1 cellular context compared by ENCODE assay signal in genomic region chr3:170414202-170414663, GRCh38.
TF ChIP-seq lines count a peak whose summit lies in the region.

No MANE protein-coding gene starts in this region.

TF ChIP-seq in K562, 482 proteins besides CTCF, POLR2A, EP300 and RAD21 (continued from another document and continues in another):
- TF ChIP-seq NR2C2 (CRISPR knock-in tag; IDR thresholded peaks at IDR 0.05) (no peak), NR2C2 (tag; IDR thresholded peaks at IDR 0.05) (no peak), ARID2 (IDR thresholded peaks at IDR 0.05) (peak; percentile 89), ATF3 (IDR thresholded peaks at IDR 0.05) (peak; percentile 44), ATF3 (CRISPR knock-in tag; conservative IDR thresholded peaks at IDR 0.05) (no peak), CHD1 (IDR thresholded peaks at IDR 0.05; ENCODE audit: low read length) (no peak), ADNP (tag; IDR thresholded peaks at IDR 0.05) (0 out of 2 replicates have a peak, but pooled peaks have one; percentile 20), MNT (conservative IDR thresholded peaks at IDR 0.05) (0 out of 4 replicates have a peak, but pooled peaks of 1 of the 2 experiments have one; percentile 19), ZNF384 (IDR thresholded peaks at IDR 0.05; ENCODE audit: low read depth, low read length) (0 out of 2 replicates have a peak, but pooled peaks have one; percentile 38), CXXC5 (CRISPR knock-in tag; IDR thresholded peaks at IDR 0.05) (no peak), GABPA (tag; conservative IDR thresholded peaks at IDR 0.05; ENCODE audit: low read depth) (no peak), TFE3 (CRISPR knock-in tag; IDR thresholded peaks at IDR 0.05) (no peak), SMC3 (conservative IDR thresholded peaks at IDR 0.05; ENCODE audit: insufficient read depth, low read depth, low read length) (peak; percentile 93), ATF1 (CRISPR knock-in tag; IDR thresholded peaks at IDR 0.05) (no peak), ATF1 (tag; IDR thresholded peaks at IDR 0.05) (peak; percentile 26; the same call in 1 of the 2 replicates), KDM4B (IDR thresholded peaks at IDR 0.05; ENCODE audit: borderline replicate concordance in 2 of 2, low read depth in 1 of 2) (no peak), TCFL5 (CRISPR knock-in tag; conservative IDR thresholded peaks at IDR 0.05) (no peak), NFYB (IDR thresholded peaks at IDR 0.05; ENCODE audit: extremely low read depth, insufficient read length) (no peak), KDM1A (IDR thresholded peaks at IDR 0.05) (no peak), FOXM1 (IDR thresholded peaks at IDR 0.05; ENCODE audit: low read depth) (no peak), FOXM1 (CRISPR knock-in tag; IDR thresholded peaks at IDR 0.05; ENCODE audit: low read depth) (no peak), RFX1 (IDR thresholded peaks at IDR 0.05) (no peak), FOSL1 (tag; conservative IDR thresholded peaks at IDR 0.05) (peak; percentile 63), MYBL2 (IDR thresholded peaks at IDR 0.05; ENCODE audit: low read depth) (no peak), MYBL2 (CRISPR knock-in tag; IDR thresholded peaks at IDR 0.05; ENCODE audit: borderline replicate concordance) (no peak), SMAD3 (CRISPR knock-in tag; conservative IDR thresholded peaks at IDR 0.05) (no peak), CC2D1A (IDR thresholded peaks at IDR 0.05) (peak; percentile 74; the same call in 1 of the 2 replicates), CTBP1 (IDR thresholded peaks at IDR 0.05; ENCODE audit: borderline replicate concordance) (0 out of 2 replicates have a peak, but pooled peaks have one; percentile 12), ZNF3 (CRISPR knock-in tag; IDR thresholded peaks at IDR 0.05) (no peak), POLR3A (IDR thresholded peaks at IDR 0.05; ENCODE audit: borderline replicate concordance, extremely low read depth, insufficient read depth, insufficient read length) (no peak), GATA2 (CRISPR knock-in tag; IDR thresholded peaks at IDR 0.05) (no peak), ZKSCAN8 (CRISPR knock-in tag; IDR thresholded peaks at IDR 0.05) (no peak), NFIX (CRISPR knock-in tag; IDR thresholded peaks at IDR 0.05; ENCODE audit: low read depth) (no peak), HEY1 (CRISPR knock-in tag; IDR thresholded peaks at IDR 0.05; ENCODE audit: borderline replicate concordance) (no peak), POU5F1 (IDR thresholded peaks at IDR 0.05; ENCODE audit: borderline replicate concordance, low read depth, low read length, partially characterized antibody) (no peak), MAZ (CRISPR knock-in tag; conservative IDR thresholded peaks at IDR 0.05 in 1 of 2, IDR thresholded peaks at IDR 0.05 in 1 of 2) (peak in 1 of 2 experiments; percentile 59; a peak in 2 of 4 replicates), MCM7 (IDR thresholded peaks at IDR 0.05) (no peak)
- TF ChIP-seq, protein P1, sequence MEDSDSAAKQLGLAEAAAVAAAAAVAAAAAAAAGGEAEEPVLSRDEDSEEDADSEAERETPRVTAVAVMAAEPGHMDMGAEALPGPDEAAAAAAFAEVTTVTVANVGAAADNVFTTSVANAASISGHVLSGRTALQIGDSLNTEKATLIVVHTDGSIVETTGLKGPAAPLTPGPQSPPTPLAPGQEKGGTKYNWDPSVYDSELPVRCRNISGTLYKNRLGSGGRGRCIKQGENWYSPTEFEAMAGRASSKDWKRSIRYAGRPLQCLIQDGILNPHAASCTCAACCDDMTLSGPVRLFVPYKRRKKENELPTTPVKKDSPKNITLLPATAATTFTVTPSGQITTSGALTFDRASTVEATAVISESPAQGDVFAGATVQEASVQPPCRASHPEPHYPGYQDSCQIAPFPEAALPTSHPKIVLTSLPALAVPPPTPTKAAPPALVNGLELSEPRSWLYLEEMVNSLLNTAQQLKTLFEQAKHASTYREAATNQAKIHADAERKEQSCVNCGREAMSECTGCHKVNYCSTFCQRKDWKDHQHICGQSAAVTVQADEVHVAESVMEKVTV (CRISPR knock-in tag; IDR thresholded peaks at IDR 0.05): peak; percentile 97
- TF ChIP-seq, protein P2, sequence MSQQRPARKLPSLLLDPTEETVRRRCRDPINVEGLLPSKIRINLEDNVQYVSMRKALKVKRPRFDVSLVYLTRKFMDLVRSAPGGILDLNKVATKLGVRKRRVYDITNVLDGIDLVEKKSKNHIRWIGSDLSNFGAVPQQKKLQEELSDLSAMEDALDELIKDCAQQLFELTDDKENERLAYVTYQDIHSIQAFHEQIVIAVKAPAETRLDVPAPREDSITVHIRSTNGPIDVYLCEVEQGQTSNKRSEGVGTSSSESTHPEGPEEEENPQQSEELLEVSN (IDR thresholded peaks at IDR 0.05; ENCODE audit: borderline replicate concordance in 1 of 2, extremely low read depth in 1 of 2, insufficient read depth in 1 of 2, insufficient read length in 1 of 2, low read depth in 1 of 2, low read length in 1 of 2, poor library complexity in 1 of 2, severe bottlenecking in 1 of 2): no peak
- TF ChIP-seq, protein P3, sequence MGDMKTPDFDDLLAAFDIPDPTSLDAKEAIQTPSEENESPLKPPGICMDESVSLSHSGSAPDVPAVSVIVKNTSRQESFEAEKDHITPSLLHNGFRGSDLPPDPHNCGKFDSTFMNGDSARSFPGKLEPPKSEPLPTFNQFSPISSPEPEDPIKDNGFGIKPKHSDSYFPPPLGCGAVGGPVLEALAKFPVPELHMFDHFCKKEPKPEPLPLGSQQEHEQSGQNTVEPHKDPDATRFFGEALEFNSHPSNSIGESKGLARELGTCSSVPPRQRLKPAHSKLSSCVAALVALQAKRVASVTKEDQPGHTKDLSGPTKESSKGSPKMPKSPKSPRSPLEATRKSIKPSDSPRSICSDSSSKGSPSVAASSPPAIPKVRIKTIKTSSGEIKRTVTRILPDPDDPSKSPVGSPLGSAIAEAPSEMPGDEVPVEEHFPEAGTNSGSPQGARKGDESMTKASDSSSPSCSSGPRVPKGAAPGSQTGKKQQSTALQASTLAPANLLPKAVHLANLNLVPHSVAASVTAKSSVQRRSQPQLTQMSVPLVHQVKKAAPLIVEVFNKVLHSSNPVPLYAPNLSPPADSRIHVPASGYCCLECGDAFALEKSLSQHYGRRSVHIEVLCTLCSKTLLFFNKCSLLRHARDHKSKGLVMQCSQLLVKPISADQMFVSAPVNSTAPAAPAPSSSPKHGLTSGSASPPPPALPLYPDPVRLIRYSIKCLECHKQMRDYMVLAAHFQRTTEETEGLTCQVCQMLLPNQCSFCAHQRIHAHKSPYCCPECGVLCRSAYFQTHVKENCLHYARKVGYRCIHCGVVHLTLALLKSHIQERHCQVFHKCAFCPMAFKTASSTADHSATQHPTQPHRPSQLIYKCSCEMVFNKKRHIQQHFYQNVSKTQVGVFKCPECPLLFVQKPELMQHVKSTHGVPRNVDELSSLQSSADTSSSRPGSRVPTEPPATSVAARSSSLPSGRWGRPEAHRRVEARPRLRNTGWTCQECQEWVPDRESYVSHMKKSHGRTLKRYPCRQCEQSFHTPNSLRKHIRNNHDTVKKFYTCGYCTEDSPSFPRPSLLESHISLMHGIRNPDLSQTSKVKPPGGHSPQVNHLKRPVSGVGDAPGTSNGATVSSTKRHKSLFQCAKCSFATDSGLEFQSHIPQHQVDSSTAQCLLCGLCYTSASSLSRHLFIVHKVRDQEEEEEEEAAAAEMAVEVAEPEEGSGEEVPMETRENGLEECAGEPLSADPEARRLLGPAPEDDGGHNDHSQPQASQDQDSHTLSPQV (IDR thresholded peaks at IDR 0.05): 0 out of 2 replicates have a peak, but pooled peaks have one; percentile 37
- TF ChIP-seq, protein P4, sequence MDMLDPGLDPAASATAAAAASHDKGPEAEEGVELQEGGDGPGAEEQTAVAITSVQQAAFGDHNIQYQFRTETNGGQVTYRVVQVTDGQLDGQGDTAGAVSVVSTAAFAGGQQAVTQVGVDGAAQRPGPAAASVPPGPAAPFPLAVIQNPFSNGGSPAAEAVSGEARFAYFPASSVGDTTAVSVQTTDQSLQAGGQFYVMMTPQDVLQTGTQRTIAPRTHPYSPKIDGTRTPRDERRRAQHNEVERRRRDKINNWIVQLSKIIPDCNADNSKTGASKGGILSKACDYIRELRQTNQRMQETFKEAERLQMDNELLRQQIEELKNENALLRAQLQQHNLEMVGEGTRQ (CRISPR knock-in tag; IDR thresholded peaks at IDR 0.05): no peak
- TF ChIP-seq, protein P5, sequence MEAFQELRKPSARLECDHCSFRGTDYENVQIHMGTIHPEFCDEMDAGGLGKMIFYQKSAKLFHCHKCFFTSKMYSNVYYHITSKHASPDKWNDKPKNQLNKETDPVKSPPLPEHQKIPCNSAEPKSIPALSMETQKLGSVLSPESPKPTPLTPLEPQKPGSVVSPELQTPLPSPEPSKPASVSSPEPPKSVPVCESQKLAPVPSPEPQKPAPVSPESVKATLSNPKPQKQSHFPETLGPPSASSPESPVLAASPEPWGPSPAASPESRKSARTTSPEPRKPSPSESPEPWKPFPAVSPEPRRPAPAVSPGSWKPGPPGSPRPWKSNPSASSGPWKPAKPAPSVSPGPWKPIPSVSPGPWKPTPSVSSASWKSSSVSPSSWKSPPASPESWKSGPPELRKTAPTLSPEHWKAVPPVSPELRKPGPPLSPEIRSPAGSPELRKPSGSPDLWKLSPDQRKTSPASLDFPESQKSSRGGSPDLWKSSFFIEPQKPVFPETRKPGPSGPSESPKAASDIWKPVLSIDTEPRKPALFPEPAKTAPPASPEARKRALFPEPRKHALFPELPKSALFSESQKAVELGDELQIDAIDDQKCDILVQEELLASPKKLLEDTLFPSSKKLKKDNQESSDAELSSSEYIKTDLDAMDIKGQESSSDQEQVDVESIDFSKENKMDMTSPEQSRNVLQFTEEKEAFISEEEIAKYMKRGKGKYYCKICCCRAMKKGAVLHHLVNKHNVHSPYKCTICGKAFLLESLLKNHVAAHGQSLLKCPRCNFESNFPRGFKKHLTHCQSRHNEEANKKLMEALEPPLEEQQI (IDR thresholded peaks at IDR 0.05): 0 out of 2 replicates have a peak, but pooled peaks have one; percentile 28
- TF ChIP-seq, protein P6, sequence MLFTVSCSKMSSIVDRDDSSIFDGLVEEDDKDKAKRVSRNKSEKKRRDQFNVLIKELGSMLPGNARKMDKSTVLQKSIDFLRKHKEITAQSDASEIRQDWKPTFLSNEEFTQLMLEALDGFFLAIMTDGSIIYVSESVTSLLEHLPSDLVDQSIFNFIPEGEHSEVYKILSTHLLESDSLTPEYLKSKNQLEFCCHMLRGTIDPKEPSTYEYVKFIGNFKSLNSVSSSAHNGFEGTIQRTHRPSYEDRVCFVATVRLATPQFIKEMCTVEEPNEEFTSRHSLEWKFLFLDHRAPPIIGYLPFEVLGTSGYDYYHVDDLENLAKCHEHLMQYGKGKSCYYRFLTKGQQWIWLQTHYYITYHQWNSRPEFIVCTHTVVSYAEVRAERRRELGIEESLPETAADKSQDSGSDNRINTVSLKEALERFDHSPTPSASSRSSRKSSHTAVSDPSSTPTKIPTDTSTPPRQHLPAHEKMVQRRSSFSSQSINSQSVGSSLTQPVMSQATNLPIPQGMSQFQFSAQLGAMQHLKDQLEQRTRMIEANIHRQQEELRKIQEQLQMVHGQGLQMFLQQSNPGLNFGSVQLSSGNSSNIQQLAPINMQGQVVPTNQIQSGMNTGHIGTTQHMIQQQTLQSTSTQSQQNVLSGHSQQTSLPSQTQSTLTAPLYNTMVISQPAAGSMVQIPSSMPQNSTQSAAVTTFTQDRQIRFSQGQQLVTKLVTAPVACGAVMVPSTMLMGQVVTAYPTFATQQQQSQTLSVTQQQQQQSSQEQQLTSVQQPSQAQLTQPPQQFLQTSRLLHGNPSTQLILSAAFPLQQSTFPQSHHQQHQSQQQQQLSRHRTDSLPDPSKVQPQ (CRISPR knock-in tag; IDR thresholded peaks at IDR 0.05; ENCODE audit: borderline replicate concordance): no peak
- TF ChIP-seq, protein P7, sequence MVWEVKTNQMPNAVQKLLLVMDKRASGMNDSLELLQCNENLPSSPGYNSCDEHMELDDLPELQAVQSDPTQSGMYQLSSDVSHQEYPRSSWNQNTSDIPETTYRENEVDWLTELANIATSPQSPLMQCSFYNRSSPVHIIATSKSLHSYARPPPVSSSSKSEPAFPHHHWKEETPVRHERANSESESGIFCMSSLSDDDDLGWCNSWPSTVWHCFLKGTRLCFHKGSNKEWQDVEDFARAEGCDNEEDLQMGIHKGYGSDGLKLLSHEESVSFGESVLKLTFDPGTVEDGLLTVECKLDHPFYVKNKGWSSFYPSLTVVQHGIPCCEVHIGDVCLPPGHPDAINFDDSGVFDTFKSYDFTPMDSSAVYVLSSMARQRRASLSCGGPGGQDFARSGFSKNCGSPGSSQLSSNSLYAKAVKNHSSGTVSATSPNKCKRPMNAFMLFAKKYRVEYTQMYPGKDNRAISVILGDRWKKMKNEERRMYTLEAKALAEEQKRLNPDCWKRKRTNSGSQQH (CRISPR knock-in tag; IDR thresholded peaks at IDR 0.05): no peak
